In the genomic region with DNA sequence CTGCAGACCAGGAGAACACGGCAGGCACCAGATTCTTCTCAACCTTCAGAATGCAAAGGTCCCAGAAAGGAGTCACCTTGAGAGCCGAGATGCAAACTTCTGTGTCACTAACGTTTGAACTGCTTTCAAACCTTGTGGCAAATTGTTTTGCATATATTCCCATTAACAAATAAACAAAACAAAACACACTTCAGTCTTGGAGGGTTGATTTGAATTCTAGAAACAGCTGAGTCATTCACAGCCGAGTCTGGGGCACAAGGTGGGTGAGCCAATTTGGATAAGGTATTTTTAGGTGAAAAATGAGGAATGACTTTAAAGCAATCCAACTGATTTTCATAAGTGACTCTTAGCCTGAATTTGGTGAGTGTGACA, we compare ENCODE assay signal across 2 cellular contexts.
TF ChIP-seq lines count a peak whose summit lies in the region.

No MANE protein-coding gene starts in this region.

TF ChIP-seq in HepG2, 621 proteins besides CTCF, POLR2A, EP300 and RAD21:
- TF ChIP-seq, protein P1, sequence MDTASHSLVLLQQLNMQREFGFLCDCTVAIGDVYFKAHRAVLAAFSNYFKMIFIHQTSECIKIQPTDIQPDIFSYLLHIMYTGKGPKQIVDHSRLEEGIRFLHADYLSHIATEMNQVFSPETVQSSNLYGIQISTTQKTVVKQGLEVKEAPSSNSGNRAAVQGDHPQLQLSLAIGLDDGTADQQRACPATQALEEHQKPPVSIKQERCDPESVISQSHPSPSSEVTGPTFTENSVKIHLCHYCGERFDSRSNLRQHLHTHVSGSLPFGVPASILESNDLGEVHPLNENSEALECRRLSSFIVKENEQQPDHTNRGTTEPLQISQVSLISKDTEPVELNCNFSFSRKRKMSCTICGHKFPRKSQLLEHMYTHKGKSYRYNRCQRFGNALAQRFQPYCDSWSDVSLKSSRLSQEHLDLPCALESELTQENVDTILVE (CRISPR knock-in tag; IDR thresholded peaks at IDR 0.05): no peak
- no peak for TF ChIP-seq ZNF383 (CRISPR knock-in tag; IDR thresholded peaks at IDR 0.05; ENCODE audit: borderline replicate concordance)
- peak; percentile 66 for TF ChIP-seq NFE2L2 (IDR thresholded peaks at IDR 0.05; ENCODE audit: low read length)
- TF ChIP-seq, protein P2, sequence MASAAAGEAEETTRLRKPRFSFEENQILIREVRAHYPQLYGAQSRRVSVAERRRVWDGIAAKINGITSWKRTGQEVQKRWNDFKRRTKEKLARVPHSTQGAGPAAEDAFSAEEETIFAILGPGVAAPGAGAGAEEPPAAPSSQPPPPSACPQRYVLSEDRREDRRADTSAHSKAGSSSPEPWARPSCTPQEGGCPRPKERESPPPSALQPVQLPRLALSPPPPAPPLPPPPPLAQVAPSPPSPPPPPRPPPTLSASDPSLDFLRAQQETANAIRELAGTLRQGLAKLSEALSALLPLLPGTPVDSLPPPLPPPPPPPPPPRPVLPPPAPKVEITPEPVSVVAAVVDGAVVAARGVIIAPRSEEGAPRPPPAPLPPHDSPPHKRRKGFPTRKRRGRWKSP (CRISPR knock-in tag; IDR thresholded peaks at IDR 0.05): no peak
- TF ChIP-seq MYC (CRISPR knock-in tag; IDR thresholded peaks at IDR 0.05; ENCODE audit: borderline replicate concordance): no peak

TF ChIP-seq in K562, 482 proteins besides CTCF, POLR2A, EP300 and RAD21 (continues in another document):
- TF ChIP-seq C11orf30 (IDR thresholded peaks at IDR 0.05; ENCODE audit: low read depth): peak; percentile 84
- no peak for TF ChIP-seq POLR2G (IDR thresholded peaks at IDR 0.05; ENCODE audit: low read depth, low read length)
- no peak for TF ChIP-seq ZNF696 (CRISPR knock-in tag; conservative IDR thresholded peaks at IDR 0.05)
- TF ChIP-seq RBBP5 (IDR thresholded peaks at IDR 0.05; ENCODE audit: borderline replicate concordance, insufficient read depth, low read length, poor library complexity, severe bottlenecking): no peak
- TF ChIP-seq, protein P3, sequence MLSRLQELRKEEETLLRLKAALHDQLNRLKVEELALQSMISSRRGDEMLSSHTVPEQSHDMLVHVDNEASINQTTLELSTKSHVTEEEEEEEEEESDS (CRISPR knock-in tag; IDR thresholded peaks at IDR 0.05): no peak
- TF ChIP-seq, protein P4, sequence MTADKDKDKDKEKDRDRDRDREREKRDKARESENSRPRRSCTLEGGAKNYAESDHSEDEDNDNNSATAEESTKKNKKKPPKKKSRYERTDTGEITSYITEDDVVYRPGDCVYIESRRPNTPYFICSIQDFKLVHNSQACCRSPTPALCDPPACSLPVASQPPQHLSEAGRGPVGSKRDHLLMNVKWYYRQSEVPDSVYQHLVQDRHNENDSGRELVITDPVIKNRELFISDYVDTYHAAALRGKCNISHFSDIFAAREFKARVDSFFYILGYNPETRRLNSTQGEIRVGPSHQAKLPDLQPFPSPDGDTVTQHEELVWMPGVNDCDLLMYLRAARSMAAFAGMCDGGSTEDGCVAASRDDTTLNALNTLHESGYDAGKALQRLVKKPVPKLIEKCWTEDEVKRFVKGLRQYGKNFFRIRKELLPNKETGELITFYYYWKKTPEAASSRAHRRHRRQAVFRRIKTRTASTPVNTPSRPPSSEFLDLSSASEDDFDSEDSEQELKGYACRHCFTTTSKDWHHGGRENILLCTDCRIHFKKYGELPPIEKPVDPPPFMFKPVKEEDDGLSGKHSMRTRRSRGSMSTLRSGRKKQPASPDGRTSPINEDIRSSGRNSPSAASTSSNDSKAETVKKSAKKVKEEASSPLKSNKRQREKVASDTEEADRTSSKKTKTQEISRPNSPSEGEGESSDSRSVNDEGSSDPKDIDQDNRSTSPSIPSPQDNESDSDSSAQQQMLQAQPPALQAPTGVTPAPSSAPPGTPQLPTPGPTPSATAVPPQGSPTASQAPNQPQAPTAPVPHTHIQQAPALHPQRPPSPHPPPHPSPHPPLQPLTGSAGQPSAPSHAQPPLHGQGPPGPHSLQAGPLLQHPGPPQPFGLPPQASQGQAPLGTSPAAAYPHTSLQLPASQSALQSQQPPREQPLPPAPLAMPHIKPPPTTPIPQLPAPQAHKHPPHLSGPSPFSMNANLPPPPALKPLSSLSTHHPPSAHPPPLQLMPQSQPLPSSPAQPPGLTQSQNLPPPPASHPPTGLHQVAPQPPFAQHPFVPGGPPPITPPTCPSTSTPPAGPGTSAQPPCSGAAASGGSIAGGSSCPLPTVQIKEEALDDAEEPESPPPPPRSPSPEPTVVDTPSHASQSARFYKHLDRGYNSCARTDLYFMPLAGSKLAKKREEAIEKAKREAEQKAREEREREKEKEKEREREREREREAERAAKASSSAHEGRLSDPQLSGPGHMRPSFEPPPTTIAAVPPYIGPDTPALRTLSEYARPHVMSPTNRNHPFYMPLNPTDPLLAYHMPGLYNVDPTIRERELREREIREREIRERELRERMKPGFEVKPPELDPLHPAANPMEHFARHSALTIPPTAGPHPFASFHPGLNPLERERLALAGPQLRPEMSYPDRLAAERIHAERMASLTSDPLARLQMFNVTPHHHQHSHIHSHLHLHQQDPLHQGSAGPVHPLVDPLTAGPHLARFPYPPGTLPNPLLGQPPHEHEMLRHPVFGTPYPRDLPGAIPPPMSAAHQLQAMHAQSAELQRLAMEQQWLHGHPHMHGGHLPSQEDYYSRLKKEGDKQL (CRISPR knock-in tag; IDR thresholded peaks at IDR 0.05; ENCODE audit: borderline replicate concordance): no peak
- peak; percentile 97 for TF ChIP-seq MAFG (tag; conservative IDR thresholded peaks at IDR 0.05)
- TF ChIP-seq, protein P5, sequence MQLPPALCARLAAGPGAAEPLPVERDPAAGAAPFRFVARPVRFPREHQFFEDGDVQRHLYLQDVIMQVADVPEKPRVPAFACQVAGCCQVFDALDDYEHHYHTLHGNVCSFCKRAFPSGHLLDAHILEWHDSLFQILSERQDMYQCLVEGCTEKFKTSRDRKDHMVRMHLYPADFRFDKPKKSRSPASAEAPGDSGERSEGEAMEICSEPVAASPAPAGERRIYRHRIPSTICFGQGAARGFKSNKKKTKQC (CRISPR knock-in tag; IDR thresholded peaks at IDR 0.05): no peak
- TF ChIP-seq MEIS2 (IDR thresholded peaks at IDR 0.05; ENCODE audit: partially characterized antibody): no peak
- peak; percentile 84 for TF ChIP-seq ZNF316 (IDR thresholded peaks at IDR 0.05)
- 0 out of 2 replicates have a peak, but pooled peaks have one; percentile 21 for TF ChIP-seq L3MBTL2 (IDR thresholded peaks at IDR 0.05)
- 0 out of 2 replicates have a peak, but pooled peaks have one; percentile 27 for TF ChIP-seq MECOM (CRISPR knock-in tag; IDR thresholded peaks at IDR 0.05)
- no peak for TF ChIP-seq SNIP1 (IDR thresholded peaks at IDR 0.05; ENCODE audit: low read depth)
- TF ChIP-seq FOS (IDR thresholded peaks at IDR 0.05; ENCODE audit: extremely low read depth, insufficient read length): no peak
- TF ChIP-seq ETV1 (tag; conservative IDR thresholded peaks at IDR 0.05; ENCODE audit: low read depth): no peak
- peak; percentile 89 for TF ChIP-seq NFE2L1 (tag; IDR thresholded peaks at IDR 0.05; ENCODE audit: borderline replicate concordance, low read depth)
- TF ChIP-seq ZNF778 (CRISPR knock-in tag; IDR thresholded peaks at IDR 0.05): no peak
- TF ChIP-seq, protein P6, sequence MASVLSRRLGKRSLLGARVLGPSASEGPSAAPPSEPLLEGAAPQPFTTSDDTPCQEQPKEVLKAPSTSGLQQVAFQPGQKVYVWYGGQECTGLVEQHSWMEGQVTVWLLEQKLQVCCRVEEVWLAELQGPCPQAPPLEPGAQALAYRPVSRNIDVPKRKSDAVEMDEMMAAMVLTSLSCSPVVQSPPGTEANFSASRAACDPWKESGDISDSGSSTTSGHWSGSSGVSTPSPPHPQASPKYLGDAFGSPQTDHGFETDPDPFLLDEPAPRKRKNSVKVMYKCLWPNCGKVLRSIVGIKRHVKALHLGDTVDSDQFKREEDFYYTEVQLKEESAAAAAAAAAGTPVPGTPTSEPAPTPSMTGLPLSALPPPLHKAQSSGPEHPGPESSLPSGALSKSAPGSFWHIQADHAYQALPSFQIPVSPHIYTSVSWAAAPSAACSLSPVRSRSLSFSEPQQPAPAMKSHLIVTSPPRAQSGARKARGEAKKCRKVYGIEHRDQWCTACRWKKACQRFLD (CRISPR knock-in tag; IDR thresholded peaks at IDR 0.05): no peak
- TF ChIP-seq, protein P7, sequence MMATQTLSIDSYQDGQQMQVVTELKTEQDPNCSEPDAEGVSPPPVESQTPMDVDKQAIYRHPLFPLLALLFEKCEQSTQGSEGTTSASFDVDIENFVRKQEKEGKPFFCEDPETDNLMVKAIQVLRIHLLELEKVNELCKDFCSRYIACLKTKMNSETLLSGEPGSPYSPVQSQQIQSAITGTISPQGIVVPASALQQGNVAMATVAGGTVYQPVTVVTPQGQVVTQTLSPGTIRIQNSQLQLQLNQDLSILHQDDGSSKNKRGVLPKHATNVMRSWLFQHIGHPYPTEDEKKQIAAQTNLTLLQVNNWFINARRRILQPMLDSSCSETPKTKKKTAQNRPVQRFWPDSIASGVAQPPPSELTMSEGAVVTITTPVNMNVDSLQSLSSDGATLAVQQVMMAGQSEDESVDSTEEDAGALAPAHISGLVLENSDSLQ (IDR thresholded peaks at IDR 0.05): no peak
- TF ChIP-seq, protein P8, sequence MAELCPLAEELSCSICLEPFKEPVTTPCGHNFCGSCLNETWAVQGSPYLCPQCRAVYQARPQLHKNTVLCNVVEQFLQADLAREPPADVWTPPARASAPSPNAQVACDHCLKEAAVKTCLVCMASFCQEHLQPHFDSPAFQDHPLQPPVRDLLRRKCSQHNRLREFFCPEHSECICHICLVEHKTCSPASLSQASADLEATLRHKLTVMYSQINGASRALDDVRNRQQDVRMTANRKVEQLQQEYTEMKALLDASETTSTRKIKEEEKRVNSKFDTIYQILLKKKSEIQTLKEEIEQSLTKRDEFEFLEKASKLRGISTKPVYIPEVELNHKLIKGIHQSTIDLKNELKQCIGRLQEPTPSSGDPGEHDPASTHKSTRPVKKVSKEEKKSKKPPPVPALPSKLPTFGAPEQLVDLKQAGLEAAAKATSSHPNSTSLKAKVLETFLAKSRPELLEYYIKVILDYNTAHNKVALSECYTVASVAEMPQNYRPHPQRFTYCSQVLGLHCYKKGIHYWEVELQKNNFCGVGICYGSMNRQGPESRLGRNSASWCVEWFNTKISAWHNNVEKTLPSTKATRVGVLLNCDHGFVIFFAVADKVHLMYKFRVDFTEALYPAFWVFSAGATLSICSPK (IDR thresholded peaks at IDR 0.05; ENCODE audit: borderline replicate concordance): no peak
- no peak for TF ChIP-seq SAFB2 (IDR thresholded peaks at IDR 0.05; ENCODE audit: borderline replicate concordance, low read depth, low read length, severe bottlenecking)
- TF ChIP-seq, protein P9, sequence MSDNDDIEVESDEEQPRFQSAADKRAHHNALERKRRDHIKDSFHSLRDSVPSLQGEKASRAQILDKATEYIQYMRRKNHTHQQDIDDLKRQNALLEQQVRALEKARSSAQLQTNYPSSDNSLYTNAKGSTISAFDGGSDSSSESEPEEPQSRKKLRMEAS (CRISPR knock-in tag; IDR thresholded peaks at IDR 0.05): no peak
- TF ChIP-seq OTX1 (CRISPR knock-in tag; IDR thresholded peaks at IDR 0.05): no peak
- no peak for TF ChIP-seq SRSF7 (optimal IDR thresholded peaks at IDR 0.05; ENCODE audit: low read depth, low read length)
- TF ChIP-seq, protein P10, sequence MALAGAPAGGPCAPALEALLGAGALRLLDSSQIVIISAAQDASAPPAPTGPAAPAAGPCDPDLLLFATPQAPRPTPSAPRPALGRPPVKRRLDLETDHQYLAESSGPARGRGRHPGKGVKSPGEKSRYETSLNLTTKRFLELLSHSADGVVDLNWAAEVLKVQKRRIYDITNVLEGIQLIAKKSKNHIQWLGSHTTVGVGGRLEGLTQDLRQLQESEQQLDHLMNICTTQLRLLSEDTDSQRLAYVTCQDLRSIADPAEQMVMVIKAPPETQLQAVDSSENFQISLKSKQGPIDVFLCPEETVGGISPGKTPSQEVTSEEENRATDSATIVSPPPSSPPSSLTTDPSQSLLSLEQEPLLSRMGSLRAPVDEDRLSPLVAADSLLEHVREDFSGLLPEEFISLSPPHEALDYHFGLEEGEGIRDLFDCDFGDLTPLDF (CRISPR knock-in tag; IDR thresholded peaks at IDR 0.05): no peak
- TF ChIP-seq, protein P11, sequence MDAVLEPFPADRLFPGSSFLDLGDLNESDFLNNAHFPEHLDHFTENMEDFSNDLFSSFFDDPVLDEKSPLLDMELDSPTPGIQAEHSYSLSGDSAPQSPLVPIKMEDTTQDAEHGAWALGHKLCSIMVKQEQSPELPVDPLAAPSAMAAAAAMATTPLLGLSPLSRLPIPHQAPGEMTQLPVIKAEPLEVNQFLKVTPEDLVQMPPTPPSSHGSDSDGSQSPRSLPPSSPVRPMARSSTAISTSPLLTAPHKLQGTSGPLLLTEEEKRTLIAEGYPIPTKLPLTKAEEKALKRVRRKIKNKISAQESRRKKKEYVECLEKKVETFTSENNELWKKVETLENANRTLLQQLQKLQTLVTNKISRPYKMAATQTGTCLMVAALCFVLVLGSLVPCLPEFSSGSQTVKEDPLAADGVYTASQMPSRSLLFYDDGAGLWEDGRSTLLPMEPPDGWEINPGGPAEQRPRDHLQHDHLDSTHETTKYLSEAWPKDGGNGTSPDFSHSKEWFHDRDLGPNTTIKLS (IDR thresholded peaks at IDR 0.05; ENCODE audit: borderline replicate concordance, low read depth): no peak
- TF ChIP-seq ELF1 (tag; IDR thresholded peaks at IDR 0.05): no peak
- no peak for TF ChIP-seq FOXM1 (IDR thresholded peaks at IDR 0.05; ENCODE audit: low read depth)
- no peak for TF ChIP-seq FOXM1 (CRISPR knock-in tag; IDR thresholded peaks at IDR 0.05; ENCODE audit: low read depth)
- TF ChIP-seq SLC30A9 (CRISPR knock-in tag; IDR thresholded peaks at IDR 0.05): no peak
- TF ChIP-seq, protein P12, sequence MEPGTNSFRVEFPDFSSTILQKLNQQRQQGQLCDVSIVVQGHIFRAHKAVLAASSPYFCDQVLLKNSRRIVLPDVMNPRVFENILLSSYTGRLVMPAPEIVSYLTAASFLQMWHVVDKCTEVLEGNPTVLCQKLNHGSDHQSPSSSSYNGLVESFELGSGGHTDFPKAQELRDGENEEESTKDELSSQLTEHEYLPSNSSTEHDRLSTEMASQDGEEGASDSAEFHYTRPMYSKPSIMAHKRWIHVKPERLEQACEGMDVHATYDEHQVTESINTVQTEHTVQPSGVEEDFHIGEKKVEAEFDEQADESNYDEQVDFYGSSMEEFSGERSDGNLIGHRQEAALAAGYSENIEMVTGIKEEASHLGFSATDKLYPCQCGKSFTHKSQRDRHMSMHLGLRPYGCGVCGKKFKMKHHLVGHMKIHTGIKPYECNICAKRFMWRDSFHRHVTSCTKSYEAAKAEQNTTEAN (CRISPR knock-in tag; IDR thresholded peaks at IDR 0.05): no peak
- no peak for TF ChIP-seq SNRNP70 (optimal IDR thresholded peaks at IDR 0.05; ENCODE audit: low read depth, low read length)
- TF ChIP-seq NCOA2 (IDR thresholded peaks at IDR 0.05; ENCODE audit: partially characterized antibody in 2 of 2): no peak
- TF ChIP-seq POLR2AphosphoS2 (IDR thresholded peaks at IDR 0.05; ENCODE audit: low read length): no peak
- no peak for TF ChIP-seq ZNF253 (CRISPR knock-in tag; conservative IDR thresholded peaks at IDR 0.05)
- TF ChIP-seq, protein P13, sequence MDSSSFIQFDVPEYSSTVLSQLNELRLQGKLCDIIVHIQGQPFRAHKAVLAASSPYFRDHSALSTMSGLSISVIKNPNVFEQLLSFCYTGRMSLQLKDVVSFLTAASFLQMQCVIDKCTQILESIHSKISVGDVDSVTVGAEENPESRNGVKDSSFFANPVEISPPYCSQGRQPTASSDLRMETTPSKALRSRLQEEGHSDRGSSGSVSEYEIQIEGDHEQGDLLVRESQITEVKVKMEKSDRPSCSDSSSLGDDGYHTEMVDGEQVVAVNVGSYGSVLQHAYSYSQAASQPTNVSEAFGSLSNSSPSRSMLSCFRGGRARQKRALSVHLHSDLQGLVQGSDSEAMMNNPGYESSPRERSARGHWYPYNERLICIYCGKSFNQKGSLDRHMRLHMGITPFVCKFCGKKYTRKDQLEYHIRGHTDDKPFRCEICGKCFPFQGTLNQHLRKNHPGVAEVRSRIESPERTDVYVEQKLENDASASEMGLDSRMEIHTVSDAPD (CRISPR knock-in tag; IDR thresholded peaks at IDR 0.05): no peak
- peak; percentile 75; the same call in 1 of the 2 replicates for TF ChIP-seq MAFK (IDR thresholded peaks at IDR 0.05; ENCODE audit: low read length)
- TF ChIP-seq WHSC1 (IDR thresholded peaks at IDR 0.05; ENCODE audit: low read length): no peak
